Comparison of ENCODE assay signal across 26 cellular contexts in the genomic region with DNA sequence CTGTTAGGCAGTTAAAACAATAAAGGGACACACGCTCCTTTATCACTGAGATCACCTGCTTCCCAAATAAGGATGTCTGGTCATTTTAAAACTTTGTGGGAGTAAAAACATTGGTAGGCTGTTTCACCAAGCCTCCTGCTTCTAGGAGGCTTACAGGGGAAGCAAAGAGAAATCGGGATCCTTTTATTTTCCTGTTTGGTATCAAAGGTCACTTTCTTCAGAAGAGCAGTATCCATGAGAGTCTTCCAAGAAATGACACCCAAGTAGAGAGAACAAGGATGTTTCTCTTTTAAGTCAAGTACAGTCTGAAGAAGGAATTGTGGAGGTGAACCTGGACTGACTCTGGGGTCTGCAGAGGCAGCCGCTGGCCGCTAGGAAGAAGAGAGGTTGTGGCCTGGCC. TPM values are rescaled to one million over a fixed set of nuclear protein-coding genes. Genes with fewer than 3 reads are reported as not detected.
A peak's percentile ranks its signal among the peaks of the same experiment; 100 is the strongest.
DNase-seq lines count a peak whose midpoint lies in the region; ATAC-seq and TF ChIP-seq lines count a peak whose summit lies in the region.
"Had no signal": no experiment of that assay in that cellular context is flagged by ENCODE, and none has a peak within 500 bp of the region (broad histone marks: within the 10 kb centered on the region; RNA-seq: fewer than 3 reads in every experiment).

No MANE protein-coding gene starts in this region.

- no peaks in the 10 kb centered on the region for H3K9me3 ChIP-seq in OCI-LY3 (ENCODE audit: insufficient read depth, low read length)
- H3K9me3 ChIP-seq in endodermal cell (ENCODE audit: control insufficient read depth, low read length), result no peaks in the 10 kb centered on the region
- no peaks in the 10 kb centered on the region for H3K9me3 ChIP-seq in prostate gland

- H3K4me1 Mint-ChIP-seq in endodermal cell (no peaks in the 10 kb centered on the region), nephron progenitor cell (peaks cover 51% of the 10 kb centered on the region)
- peaks cover 25 to 51% of the 10 kb centered on the region in 2 donors for H3K4me1 Mint-ChIP-seq in stimulated activated naive B cell treated with anti-CD40 and anti-IgM and Interleukin-4, amounts not matched to agents 10 μg/mL and 1 μg/mL and 100 μg/mL, for 72 hours
- H3K4me1 Mint-ChIP-seq: IgD-negative memory B cell had no signal

- intact Hi-C loops in prostate gland (cut with DNase I), result no loop called here

- H3K4me2 ChIP-seq in OCI-LY3 (ENCODE audit: low read length), result peak overlapping the region; percentile 58

- H3K27ac ChIP-seq in OCI-LY3 (ENCODE audit: low read length), result peak overlapping the region; percentile 86
- H3K27ac ChIP-seq in endodermal cell (ENCODE audit: low read depth, low read length), result no peak overlapping the region
- no peak overlapping the region for H3K27ac ChIP-seq in caudate nucleus (ENCODE audit: low read depth, low read length)
- H3K27ac ChIP-seq in prostate gland, result no peak overlapping the region
- H3K27ac ChIP-seq: HL-60, RWPE1 had no signal

- H3K4me1 ChIP-seq in OCI-LY3 (ENCODE audit: low read length), result peaks cover 28% of the 10 kb centered on the region
- H3K4me1 ChIP-seq in endodermal cell (ENCODE audit: control insufficient read depth, insufficient read depth, low read length), result no peaks in the 10 kb centered on the region
- no peaks in the 10 kb centered on the region for H3K4me1 ChIP-seq in prostate gland (replicated peaks)

- H3K27ac Mint-ChIP-seq in endodermal cell (peak overlapping the region; percentile 58), nephron progenitor cell (peak overlapping the region; percentile 13)
- H3K27ac Mint-ChIP-seq in stimulated activated naive B cell treated with anti-CD40 and anti-IgM and Interleukin-4, amounts not matched to agents 10 μg/mL and 1 μg/mL and 100 μg/mL, for 72 hours, result peak overlapping the region; percentile 88
- H3K27ac Mint-ChIP-seq: CD8-positive, alpha-beta T cell; IgD-negative memory B cell had no signal

- H3K27me3 Mint-ChIP-seq in endodermal cell (ENCODE audit: insufficient read depth) (no peaks in the 10 kb centered on the region), nephron progenitor cell (ENCODE audit: low read depth, poor library complexity) (no peaks in the 10 kb centered on the region)
- no peaks in the 10 kb centered on the region for H3K27me3 Mint-ChIP-seq in stimulated activated naive B cell treated with anti-CD40 and anti-IgM and Interleukin-4, amounts not matched to agents 10 μg/mL and 1 μg/mL and 100 μg/mL, for 72 hours
- H3K27me3 Mint-ChIP-seq: IgD-negative memory B cell had no signal

- H3K4me3 ChIP-seq in OCI-LY3 (ENCODE audit: low read length) (no peak overlapping the region), endodermal cell (ENCODE audit: low read length) (no peak overlapping the region), prostate gland (no peak overlapping the region)
- H3K4me3 ChIP-seq: GM12878 had no signal

- H2AFZ ChIP-seq in OCI-LY3 (ENCODE audit: low read depth, low read length), result no peak overlapping the region

- no peaks in the 10 kb centered on the region for H4K20me1 ChIP-seq in OCI-LY3 (ENCODE audit: insufficient read depth, low read length)

- no peaks in the 10 kb centered on the region for H3K9me3 Mint-ChIP-seq in endodermal cell
- H3K9me3 Mint-ChIP-seq in nephron progenitor cell, result no peaks in the 10 kb centered on the region
- H3K9me3 Mint-ChIP-seq in stimulated activated naive B cell treated with anti-CD40 and anti-IgM and Interleukin-4, amounts not matched to agents 10 μg/mL and 1 μg/mL and 100 μg/mL, for 72 hours, result no peaks in the 10 kb centered on the region
- H3K9me3 Mint-ChIP-seq: CD8-positive, alpha-beta T cell; IgD-negative memory B cell had no signal

- DNase-seq in endodermal cell, result no peak
- DNase-seq in nephron progenitor cell, result no peak
- DNase-seq in stimulated activated naive B cell treated with anti-CD40 and anti-IgM and Interleukin-4, amounts not matched to agents 10 μg/mL and 1 μg/mL and 100 μg/mL, for 72 hours, result no peak
- DNase-seq in caudate nucleus (lab: John Stamatoyannopoulos, UW), result no peak
- no peak for DNase-seq in prostate gland (ENCODE audit: low spot score)
- DNase-seq: CD8-positive, alpha-beta T cell; DMS 273 treated with DMSO at 0.1 percent for 48 hours; DMS79; EL; GDM1; GOT3; HCEC 1CT; NCI-H1048; NCI-H1417; NCI-H1694; NCI-H2029 treated with DMSO at 0.1 percent for 48 hours; NCI-H2227 treated with DMSO at 0.1 percent for 48 hours; NCI-H526 treated with DMSO at 0.1 percent for 48 hours; SHP77 treated with DMSO at 0.1 percent for 48 hours had no signal

- no peak for TF ChIP-seq CTCF in OCI-LY3 (IDR thresholded peaks at IDR 0.05; ENCODE audit: low read depth, low read length)
- TF ChIP-seq CTCF in endodermal cell (conservative IDR thresholded peaks at IDR 0.05), result no peak
- TF ChIP-seq CTCF in nephron progenitor cell (IDR thresholded peaks at IDR 0.05), result no peak
- TF ChIP-seq CTCF in prostate gland (IDR thresholded peaks at IDR 0.05), result no peak

- no peak for TF ChIP-seq POLR2A in prostate gland (IDR thresholded peaks at IDR 0.05)

- no peaks in the 10 kb centered on the region for H3K79me2 ChIP-seq in OCI-LY3 (ENCODE audit: low read length)

- 94 to 100% methylated on average over 4 of the region's 4 CpGs for WGBS in endodermal cell (ENCODE audit: insufficient coverage in 1 of 2, insufficient read length in 1 of 2), 2 experiments
- WGBS in prostate gland, result 84% methylated on average over 4 of the region's 4 CpGs

- H3K36me3 ChIP-seq in OCI-LY3 (replicated peaks; ENCODE audit: low read depth, low read length) (peaks cover 88% of the 10 kb centered on the region), endodermal cell (ENCODE audit: control insufficient read depth, insufficient read depth, low read length) (peaks cover 2% of the 10 kb centered on the region), prostate gland (peaks cover 0 to 9% of the 10 kb centered on the region in 2 donors)

- H3K27me3 ChIP-seq in OCI-LY3 (ENCODE audit: low read depth, low read length) (no peaks in the 10 kb centered on the region), endodermal cell (ENCODE audit: control insufficient read depth, insufficient read depth, low read length, poor library complexity, severe bottlenecking) (no peaks in the 10 kb centered on the region), prostate gland (replicated peaks; ENCODE audit: insufficient read depth) (no peaks in the 10 kb centered on the region)

- H3K36me3 Mint-ChIP-seq in endodermal cell (ENCODE audit: low read depth) (peaks cover 42% of the 10 kb centered on the region), nephron progenitor cell (ENCODE audit: low read depth) (peaks cover 14% of the 10 kb centered on the region)
- peaks cover 71 to 85% of the 10 kb centered on the region in 2 donors for H3K36me3 Mint-ChIP-seq in stimulated activated naive B cell treated with anti-CD40 and anti-IgM and Interleukin-4, amounts not matched to agents 10 μg/mL and 1 μg/mL and 100 μg/mL, for 72 hours

- H3K4me3 Mint-ChIP-seq in endodermal cell (no peak overlapping the region), nephron progenitor cell (no peak overlapping the region)
- H3K4me3 Mint-ChIP-seq in stimulated activated naive B cell treated with anti-CD40 and anti-IgM and Interleukin-4, amounts not matched to agents 10 μg/mL and 1 μg/mL and 100 μg/mL, for 72 hours, result no peak overlapping the region
- H3K4me3 Mint-ChIP-seq: CD8-positive, alpha-beta T cell; IgD-negative memory B cell had no signal

- ATAC-seq in stimulated activated naive B cell treated with anti-CD40 and anti-IgM and Interleukin-4, amounts not matched to agents 10 μg/mL and 1 μg/mL and 100 μg/mL, for 72 hours (replicated peaks), result no peak
- no peak for ATAC-seq in GM18519 (IDR thresholded peaks at IDR 0.05; ENCODE audit: low FRiP score, unreplicated experiment)
- ATAC-seq: CD8-positive, alpha-beta T cell; GM12878; Panc1 had no signal

- H3K9ac ChIP-seq in OCI-LY3 (ENCODE audit: low read length) (peak overlapping the region; percentile 66), endodermal cell (ENCODE audit: extremely low read depth, low read length, poor library complexity, severe bottlenecking) (no peak overlapping the region)

RNA-seq across cellular contexts. Expression of gene BID, which starts 36.9 kb away (rescaled TPM):
- total RNA-seq in endodermal cell, result 10 to 100 TPM; 20.1 to 24.4 TPM
- 22.8 TPM for polyA plus RNA-seq in endodermal cell (2013, experiment 1 of 2)
- 19.1 TPM for polyA plus RNA-seq in endodermal cell (2013, experiment 2 of 2)
- total RNA-seq in prostate gland, result 10 to 100 TPM; 18.1 to 21.0 TPM

Comparison
In these comparisons a context has a peak if more than half of its experiments do, and no peak if none do; other contexts are left out.
1. H3K27ac Mint-ChIP-seq: peak in every context shown above with its lines; median percentile 88 in stimulated activated naive B cell treated with anti-CD40 and anti-IgM and Interleukin-4, amounts not matched to agents 10 μg/mL and 1 μg/mL and 100 μg/mL, for 72 hours; 58 in endodermal cell; 13 in nephron progenitor cell.